2 cellular contexts compared by ENCODE assay signal in the genomic region with DNA sequence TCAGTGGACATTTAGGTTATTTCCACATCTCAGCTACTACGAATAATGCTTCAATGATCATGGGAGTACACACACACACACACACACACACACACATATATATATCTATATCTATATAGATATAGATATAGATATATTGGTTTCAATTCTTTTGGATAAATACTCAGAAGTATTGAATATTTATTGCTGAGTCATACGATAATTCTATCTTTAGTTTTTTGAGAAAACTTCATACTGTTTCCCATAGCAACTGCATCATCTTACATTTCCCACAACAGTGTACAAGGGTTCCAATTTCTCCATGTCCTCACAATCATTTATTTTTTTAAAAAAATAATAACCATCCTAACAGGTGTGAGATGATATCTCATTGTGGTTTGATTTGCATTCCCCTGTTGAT.
TF ChIP-seq lines count a peak whose summit lies in the region.

No MANE protein-coding gene starts in this region.

TF ChIP-seq in A549, 52 proteins besides CTCF, POLR2A, EP300 and RAD21 (continued from another document):
- TF ChIP-seq MAFK (IDR thresholded peaks at IDR 0.05; ENCODE audit: partially characterized antibody) (peak; percentile 69), NFE2L2 (conservative IDR thresholded peaks at IDR 0.05; ENCODE audit: low read length) (peak; percentile 41; the same call in 1 of the 2 replicates)

TF ChIP-seq in IMR-90, 13 proteins besides CTCF, POLR2A, EP300 and RAD21 (continued from another document):
- TF ChIP-seq, protein P1, sequence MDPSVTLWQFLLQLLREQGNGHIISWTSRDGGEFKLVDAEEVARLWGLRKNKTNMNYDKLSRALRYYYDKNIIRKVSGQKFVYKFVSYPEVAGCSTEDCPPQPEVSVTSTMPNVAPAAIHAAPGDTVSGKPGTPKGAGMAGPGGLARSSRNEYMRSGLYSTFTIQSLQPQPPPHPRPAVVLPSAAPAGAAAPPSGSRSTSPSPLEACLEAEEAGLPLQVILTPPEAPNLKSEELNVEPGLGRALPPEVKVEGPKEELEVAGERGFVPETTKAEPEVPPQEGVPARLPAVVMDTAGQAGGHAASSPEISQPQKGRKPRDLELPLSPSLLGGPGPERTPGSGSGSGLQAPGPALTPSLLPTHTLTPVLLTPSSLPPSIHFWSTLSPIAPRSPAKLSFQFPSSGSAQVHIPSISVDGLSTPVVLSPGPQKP (IDR thresholded peaks at IDR 0.05; ENCODE audit: borderline replicate concordance, low read depth, low read length), result no peak
- TF ChIP-seq CHD1 (IDR thresholded peaks at IDR 0.05; ENCODE audit: low read depth, low read length) (no peak), NFE2L2 (IDR thresholded peaks at IDR 0.05; ENCODE audit: low read depth, low read length) (peak; percentile 67), FOS (IDR thresholded peaks at IDR 0.05; ENCODE audit: low read depth, low read length) (no peak), RCOR1 (IDR thresholded peaks at IDR 0.05; ENCODE audit: insufficient replicate concordance, low read length) (no peak), MAFK (IDR thresholded peaks at IDR 0.05; ENCODE audit: low read depth, low read length) (peak; percentile 65), RFX5 (IDR thresholded peaks at IDR 0.05; ENCODE audit: low read depth, low read length) (no peak), MXI1 (IDR thresholded peaks at IDR 0.05; ENCODE audit: borderline replicate concordance, low read depth, low read length) (no peak), CEBPB (IDR thresholded peaks at IDR 0.05; ENCODE audit: low read depth, low read length) (no peak)
- TF ChIP-seq, protein P2, sequence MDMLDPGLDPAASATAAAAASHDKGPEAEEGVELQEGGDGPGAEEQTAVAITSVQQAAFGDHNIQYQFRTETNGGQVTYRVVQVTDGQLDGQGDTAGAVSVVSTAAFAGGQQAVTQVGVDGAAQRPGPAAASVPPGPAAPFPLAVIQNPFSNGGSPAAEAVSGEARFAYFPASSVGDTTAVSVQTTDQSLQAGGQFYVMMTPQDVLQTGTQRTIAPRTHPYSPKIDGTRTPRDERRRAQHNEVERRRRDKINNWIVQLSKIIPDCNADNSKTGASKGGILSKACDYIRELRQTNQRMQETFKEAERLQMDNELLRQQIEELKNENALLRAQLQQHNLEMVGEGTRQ (IDR thresholded peaks at IDR 0.05; ENCODE audit: low read depth, low read length), result no peak
